8 cellular contexts compared by ENCODE assay signal in the genomic region with DNA sequence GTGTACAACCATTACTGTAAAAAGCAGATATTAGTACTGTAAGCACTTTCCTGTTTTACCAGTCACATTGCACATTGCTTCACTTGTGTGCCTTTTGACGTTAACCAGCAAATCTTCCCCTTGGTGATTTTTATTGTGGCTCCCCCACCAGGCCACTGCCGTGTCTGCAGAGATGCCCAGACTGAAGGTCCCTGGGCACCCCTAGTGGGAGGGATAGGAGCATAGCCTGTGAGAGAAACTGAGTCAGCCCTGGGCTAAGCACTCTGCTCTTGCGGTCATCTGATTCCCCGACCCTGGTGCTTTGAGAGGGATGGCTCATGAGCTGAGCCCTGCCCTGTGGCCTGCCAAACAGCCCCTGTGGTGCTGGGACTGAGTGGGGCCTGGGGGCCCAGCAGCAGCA.
DNase-seq lines count a peak whose midpoint lies in the region; ATAC-seq and TF ChIP-seq lines count a peak whose summit lies in the region.

No MANE protein-coding gene starts in this region.

- peaks cover 38% of the 10 kb centered on the region for H3K36me3 Mint-ChIP-seq in stimulated activated effector memory CD8-positive, alpha-beta T cell treated with anti-CD3 and anti-CD28 coated beads, Interleukin-12 subunit alpha, Interleukin-12 subunit beta, amount 100 ng/mL, for 72 hours

- H4K20me1 ChIP-seq in PC-3 (ENCODE audit: low read length): no peaks in the 10 kb centered on the region

- no peaks in the 10 kb centered on the region for H3K9me3 Mint-ChIP-seq in stimulated activated effector memory CD8-positive, alpha-beta T cell treated with anti-CD3 and anti-CD28 coated beads, Interleukin-12 subunit alpha, Interleukin-12 subunit beta, amount 100 ng/mL, for 72 hours

- no peaks in the 10 kb centered on the region for H3K27me3 ChIP-seq in PC-3 (ENCODE audit: low read length)

- no peak overlapping the region for H3K4me2 ChIP-seq in PC-3 (ENCODE audit: low read length)

- peaks cover 6% of the 10 kb centered on the region; the same call in 1 of the 2 replicates for H3K4me1 ChIP-seq in PC-3 (ENCODE audit: insufficient read depth, low read length)

- no peaks in the 10 kb centered on the region for H3K79me2 ChIP-seq in PC-3 (ENCODE audit: low read length)

- H3K27ac ChIP-seq in PC-3 (ENCODE audit: low read length): no peak overlapping the region

- no peaks in the 10 kb centered on the region for H3K9me3 ChIP-seq in PC-3 (ENCODE audit: low read length)

- H3K27ac Mint-ChIP-seq in stimulated activated effector memory CD8-positive, alpha-beta T cell treated with anti-CD3 and anti-CD28 coated beads, Interleukin-12 subunit alpha, Interleukin-12 subunit beta, amount 100 ng/mL, for 72 hours: peak overlapping the region; percentile 78

- no peak overlapping the region for H3K4me3 ChIP-seq in GM12875 (ENCODE audit: low read depth, low read length)
- H3K4me3 ChIP-seq in PC-3 (ENCODE audit: low read length): no peak overlapping the region

- H3K36me3 ChIP-seq in PC-3 (ENCODE audit: low read depth, low read length): no peaks in the 10 kb centered on the region; the same call in 1 of the 2 replicates

- DNase-seq in PC-3 (peak; percentile 43), kidney tubule cell (ENCODE audit: low spot score) (peak; percentile 3), NCI-H2227 treated with DMSO at 0.1 percent for 48 hours (lab: John Stamatoyannopoulos, UW) (no peak), NCI-H2081 (lab: John Stamatoyannopoulos, UW) (no peak)
- peak; percentile 59 for DNase-seq in activated naive CD4-positive, alpha-beta T cell treated with anti-CD3 and anti-CD28 coated beads, Interleukin-2, amount 50 U/mL, for 16 hours
- DNase-seq in stimulated activated effector memory CD8-positive, alpha-beta T cell treated with anti-CD3 and anti-CD28 coated beads, Interleukin-12 subunit alpha, Interleukin-12 subunit beta, amount 100 ng/mL, for 72 hours (ENCODE audit: low spot score in 2 of 2): peak in 1 of 2 donors; percentile 58

- BruUV-seq in PC-3 (replicated peaks; lab: Mats Ljungman, UMichigan): no TSS peak

- peaks cover 63% of the 10 kb centered on the region for H3K4me1 Mint-ChIP-seq in stimulated activated effector memory CD8-positive, alpha-beta T cell treated with anti-CD3 and anti-CD28 coated beads, Interleukin-12 subunit alpha, Interleukin-12 subunit beta, amount 100 ng/mL, for 72 hours

- POLR2A ChIA-PET in PC-3 (lab: Charles Lee; ENCODE audit: unreplicated experiment): no interaction called here

- no peak overlapping the region for H3K9ac ChIP-seq in PC-3 (ENCODE audit: low read length)

- H3K9me2 ChIP-seq in PC-3 (replicated peaks; ENCODE audit: low read length): no peaks in the 10 kb centered on the region

- no peak overlapping the region for H2AFZ ChIP-seq in PC-3 (ENCODE audit: low read length)

- H3F3A ChIP-seq in PC-3 (ENCODE audit: low read length, unreplicated experiment): no peaks in the 10 kb centered on the region

- no peak overlapping the region for H3K4me3 Mint-ChIP-seq in stimulated activated effector memory CD8-positive, alpha-beta T cell treated with anti-CD3 and anti-CD28 coated beads, Interleukin-12 subunit alpha, Interleukin-12 subunit beta, amount 100 ng/mL, for 72 hours

- 0 out of 2 replicates have a peak, but pooled peaks have one; percentile 24 for ATAC-seq in PC-3
- peak; percentile 75 for ATAC-seq in stimulated activated effector memory CD8-positive, alpha-beta T cell treated with anti-CD3 and anti-CD28 coated beads, Interleukin-12 subunit alpha, Interleukin-12 subunit beta, amount 100 ng/mL, for 72 hours
- ATAC-seq in HG03565 (IDR thresholded peaks at IDR 0.05; ENCODE audit: unreplicated experiment): no peak

- TF ChIP-seq CTCF in GM12875 (IDR thresholded peaks at IDR 0.05; ENCODE audit: borderline replicate concordance, insufficient read depth, low read depth, low read length) (peak; percentile 75), PC-3 (conservative IDR thresholded peaks at IDR 0.05; ENCODE audit: low read depth, low read length) (peak; percentile 80)

- intact Hi-C loops in PC-3 (cut with micrococcal nuclease): no loop called here

- CTCF ChIA-PET in PC-3 (lab: Charles Lee): no interaction called here

Comparison
In these comparisons a context has a peak if more than half of its experiments do, and no peak if none do; other contexts are left out.
1. DNase-seq: peak in PC-3 (single experiment), activated naive CD4-positive, alpha-beta T cell treated with anti-CD3 and anti-CD28 coated beads, Interleukin-2, amount 50 U/mL, for 16 hours (single experiment) and kidney tubule cell (single experiment); none in NCI-H2227 treated with DMSO at 0.1 percent for 48 hours (single experiment) and NCI-H2081 (0 of 2).